In genomic region chr2:204260906-204261305, GRCh38 we compare ENCODE assay signal across 26 cellular contexts.
"Had no signal": no experiment of that assay in that cellular context is flagged by ENCODE, and none has a peak within 500 bp of the region (broad histone marks: within the 10 kb centered on the region; RNA-seq: fewer than 3 reads in every experiment).

No MANE protein-coding gene starts in this region.

- H3K9me3 Mint-ChIP-seq: stimulated activated effector memory CD8-positive, alpha-beta T cell treated with anti-CD3 and anti-CD28 coated beads, Interleukin-12 subunit alpha, Interleukin-12 subunit beta, amount 100 ng/mL, for 72 hours; stimulated activated naive CD8-positive, alpha-beta T cell treated with anti-CD3 and anti-CD28 coated beads, Interleukin-15, Interleukin-2, amounts not matched to agents 100 ng/mL and 50 ng/mL, for 24 hours; type B pancreatic cell had no signal

- H3K27ac Mint-ChIP-seq: activated naive CD8-positive, alpha-beta T cell; naive B cell; stimulated activated effector memory CD8-positive, alpha-beta T cell treated with anti-CD3 and anti-CD28 coated beads, Interleukin-12 subunit alpha, Interleukin-12 subunit beta, amount 100 ng/mL, for 72 hours; stimulated activated naive CD8-positive, alpha-beta T cell treated with anti-CD3 and anti-CD28 coated beads, Interleukin-15, Interleukin-2, amounts not matched to agents 100 ng/mL and 50 ng/mL, for 24 hours had no signal

- ATAC-seq: activated CD4-positive, CD25-positive, alpha-beta regulatory T cell treated with anti-CD3 and anti-CD28 coated beads, Interleukin-2, amount 50 U/mL, for 24 hours had no signal

- H3K4me3 ChIP-seq: colonic mucosa, esophagus squamous epithelium, left ventricle myocardium inferior, lung, sigmoid colon, uterus had no signal

- H3K27me3 ChIP-seq: colonic mucosa, esophagus squamous epithelium, sigmoid colon, uterus had no signal

- FAIRE-seq: frontal cortex, islet of Langerhans, small intestine, TTC549 had no signal

- H3K4me1 Mint-ChIP-seq: naive B cell; stimulated activated effector memory CD8-positive, alpha-beta T cell treated with anti-CD3 and anti-CD28 coated beads, Interleukin-12 subunit alpha, Interleukin-12 subunit beta, amount 100 ng/mL, for 72 hours had no signal

- H3K36me3 Mint-ChIP-seq: activated naive CD8-positive, alpha-beta T cell; naive B cell; stimulated activated effector memory CD8-positive, alpha-beta T cell treated with anti-CD3 and anti-CD28 coated beads, Interleukin-12 subunit alpha, Interleukin-12 subunit beta, amount 100 ng/mL, for 72 hours; type B pancreatic cell had no signal

- DNase-seq: activated CD4-positive, alpha-beta T cell treated with anti-CD3 and anti-CD28 coated beads for 48 hours; activated CD4-positive, alpha-beta T cell treated with anti-CD3 and anti-CD28 coated beads, Interleukin-2, amount 50 U/mL, for 48 hours; activated CD8-positive, alpha-beta memory T cell treated with anti-CD3 and anti-CD28 coated beads for 24 hours; activated effector memory CD4-positive, alpha-beta T cell treated with Interleukin-2 at 50 U/mL for 16 hours; activated naive CD4-positive, alpha-beta T cell treated with Interleukin-2 at 50 U/mL for 16 hours; cerebellar nuclear complex; colonic mucosa; effector CD8-positive, alpha-beta T cell; esophagus squamous epithelium; left ventricle myocardium inferior; naive B cell; sigmoid colon; small intestine; stimulated activated CD4-positive, alpha-beta T cell treated with anti-CD3 and anti-CD28 coated beads, Interleukin-4, amount 100 ng/mL, for 24 hours; uterus had no signal

- H3K9me3 ChIP-seq: colonic mucosa, esophagus squamous epithelium, left ventricle myocardium inferior, sigmoid colon, uterus had no signal

- H3K27ac ChIP-seq: colonic mucosa, epithelial cell of prostate, esophagus squamous epithelium, left ventricle myocardium inferior, sigmoid colon, uterus, VCaP had no signal

- H3K36me3 ChIP-seq: colonic mucosa, esophagus squamous epithelium, left ventricle myocardium inferior, sigmoid colon, uterus had no signal

- H3K4me3 Mint-ChIP-seq: activated naive CD8-positive, alpha-beta T cell; naive B cell; stimulated activated effector memory CD8-positive, alpha-beta T cell treated with anti-CD3 and anti-CD28 coated beads, Interleukin-12 subunit alpha, Interleukin-12 subunit beta, amount 100 ng/mL, for 72 hours; stimulated activated naive CD8-positive, alpha-beta T cell treated with anti-CD3 and anti-CD28 coated beads, Interleukin-15, Interleukin-2, amounts not matched to agents 100 ng/mL and 50 ng/mL, for 24 hours had no signal

- H3K4me1 ChIP-seq: colonic mucosa, uterus had no signal
